Comparison of ENCODE assay signal across 8 cellular contexts in the genomic region with DNA sequence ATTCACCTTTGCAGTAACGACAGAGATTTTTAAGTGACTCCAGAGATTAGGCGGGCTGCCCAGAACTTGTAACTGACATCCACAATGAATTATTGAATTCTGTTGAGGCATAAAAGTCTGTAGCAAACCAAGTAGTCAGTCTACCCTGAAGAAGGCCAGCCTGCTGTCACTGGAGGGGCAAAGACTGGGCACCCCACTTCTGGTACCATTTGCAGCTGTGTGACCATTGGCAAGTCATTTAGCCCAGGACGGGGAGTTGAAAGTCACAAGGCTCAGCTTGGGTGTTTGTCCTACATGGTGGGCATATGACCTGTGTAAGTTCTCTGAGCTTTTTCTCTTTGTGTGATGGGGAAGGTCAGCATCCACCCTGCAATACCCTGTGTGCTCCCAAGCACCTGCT.
"Had no signal": no experiment of that assay in that cellular context is flagged by ENCODE, and none has a peak within 500 bp of the region (broad histone marks: within the 10 kb centered on the region; RNA-seq: fewer than 3 reads in every experiment).

No MANE protein-coding gene starts in this region.

- H3K4me2 ChIP-seq: GM23338 had no signal

- H3K4me3 ChIP-seq: GM23338 had no signal

- ATAC-seq: GM23338 had no signal

- H2AFZ ChIP-seq: GM23338 had no signal

- DNase-seq: H9, HCEC 1CT, HFFc6, KG1 had no signal

- FAIRE-seq: H1, H54, HTR-8/SVneo had no signal
